Comparison of ENCODE assay signal across 20 cellular contexts in the genomic region with DNA sequence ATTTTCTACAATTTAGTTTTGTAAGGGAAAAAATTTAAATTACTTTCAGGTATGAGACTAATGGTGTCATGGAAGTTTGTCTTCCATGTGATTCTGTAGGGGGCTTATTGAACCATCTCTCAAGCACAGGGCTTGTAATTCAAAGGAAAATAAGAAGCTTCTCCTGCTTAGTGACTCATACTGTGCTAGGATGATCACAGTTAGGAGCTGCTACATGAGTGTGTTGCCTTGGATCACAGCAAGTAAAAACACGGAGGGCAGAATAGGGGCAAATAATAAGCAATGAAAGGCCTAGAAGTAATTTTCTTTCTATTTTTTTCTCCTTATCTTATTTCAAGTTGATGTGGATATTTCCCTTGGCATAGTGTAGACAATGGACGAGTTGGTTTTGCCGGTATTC.
"Had no signal": no experiment of that assay in that cellular context is flagged by ENCODE, and none has a peak within 500 bp of the region (broad histone marks: within the 10 kb centered on the region; RNA-seq: fewer than 3 reads in every experiment).

No MANE protein-coding gene starts in this region.

- H3K27me3 Mint-ChIP-seq: activated CD4-positive, alpha-beta memory T cell treated with anti-CD3 and anti-CD28 coated beads, Interleukin-2, amount 10 ng/mL, durations not matched to agents 7 days and 5 days; activated naive CD8-positive, alpha-beta T cell treated with anti-CD3 and anti-CD28 coated beads, Interleukin-2, amount 10 ng/mL, durations not matched to agents 7 days and 5 days; naive thymus-derived CD8-positive, alpha-beta T cell; progenitor cell of endocrine pancreas; stimulated activated naive B cell treated with anti-CD40 and anti-IgM and Interleukin-4, amounts not matched to agents 10 μg/mL and 1 μg/mL and 100 μg/mL, for 72 hours had no signal

- H3K27ac ChIP-seq: body of pancreas, esophagus squamous epithelium, transverse colon, vagina had no signal

- H3K27me3 ChIP-seq: body of pancreas, esophagus squamous epithelium, transverse colon, vagina had no signal

- H3K27ac Mint-ChIP-seq: activated CD4-positive, alpha-beta memory T cell treated with anti-CD3 and anti-CD28 coated beads, Interleukin-2, amount 10 ng/mL, durations not matched to agents 7 days and 5 days; activated naive CD4-positive, alpha-beta T cell treated with anti-CD3 and anti-CD28 coated beads for 36 hours; activated naive CD8-positive, alpha-beta T cell treated with anti-CD3 and anti-CD28 coated beads, Interleukin-2, amount 10 ng/mL, durations not matched to agents 7 days and 5 days; activated T-cell treated with anti-CD3 and anti-CD28 coated beads, Interleukin-2, amount 50 U/mL, for 72 hours; mesothelial cell of epicardium; naive thymus-derived CD8-positive, alpha-beta T cell; progenitor cell of endocrine pancreas; stimulated activated naive B cell treated with anti-CD40 and anti-IgM and Interleukin-4, amounts not matched to agents 10 μg/mL and 1 μg/mL and 100 μg/mL, for 72 hours; T-helper 1 cell treated with Interleukin-12 subunit alpha and Interleukin-12 subunit beta and Interleukin-4 antibody, amounts not matched to agents 30 μg/mL and 1 μg/mL, for 36 hours had no signal

- H3K9me3 ChIP-seq: body of pancreas, esophagus squamous epithelium, transverse colon, vagina had no signal

- H3K4me3 Mint-ChIP-seq: activated CD4-positive, alpha-beta memory T cell treated with anti-CD3 and anti-CD28 coated beads, Interleukin-2, amount 10 ng/mL, durations not matched to agents 7 days and 5 days; activated naive CD4-positive, alpha-beta T cell treated with anti-CD3 and anti-CD28 coated beads for 36 hours; activated naive CD8-positive, alpha-beta T cell treated with anti-CD3 and anti-CD28 coated beads, Interleukin-2, amount 10 ng/mL, durations not matched to agents 7 days and 5 days; activated T-cell treated with anti-CD3 and anti-CD28 coated beads, Interleukin-2, amount 50 U/mL, for 72 hours; mesothelial cell of epicardium; naive thymus-derived CD8-positive, alpha-beta T cell; stimulated activated naive B cell treated with anti-CD40 and anti-IgM and Interleukin-4, amounts not matched to agents 10 μg/mL and 1 μg/mL and 100 μg/mL, for 72 hours; T-helper 1 cell treated with Interleukin-12 subunit alpha and Interleukin-12 subunit beta and Interleukin-4 antibody, amounts not matched to agents 30 μg/mL and 1 μg/mL, for 36 hours had no signal

- H3K4me1 Mint-ChIP-seq: activated CD4-positive, alpha-beta memory T cell treated with anti-CD3 and anti-CD28 coated beads, Interleukin-2, amount 10 ng/mL, durations not matched to agents 7 days and 5 days; activated naive CD8-positive, alpha-beta T cell treated with anti-CD3 and anti-CD28 coated beads, Interleukin-2, amount 10 ng/mL, durations not matched to agents 7 days and 5 days; naive thymus-derived CD8-positive, alpha-beta T cell; stimulated activated naive B cell treated with anti-CD40 and anti-IgM and Interleukin-4, amounts not matched to agents 10 μg/mL and 1 μg/mL and 100 μg/mL, for 72 hours had no signal

- H3K9me3 Mint-ChIP-seq: activated CD4-positive, alpha-beta memory T cell treated with anti-CD3 and anti-CD28 coated beads, Interleukin-2, amount 10 ng/mL, durations not matched to agents 7 days and 5 days; activated naive CD4-positive, alpha-beta T cell treated with anti-CD3 and anti-CD28 coated beads for 36 hours; activated naive CD8-positive, alpha-beta T cell treated with anti-CD3 and anti-CD28 coated beads, Interleukin-2, amount 10 ng/mL, durations not matched to agents 7 days and 5 days; activated T-cell treated with anti-CD3 and anti-CD28 coated beads, Interleukin-2, amount 50 U/mL, for 72 hours; mesothelial cell of epicardium; naive thymus-derived CD8-positive, alpha-beta T cell; stimulated activated naive B cell treated with anti-CD40 and anti-IgM and Interleukin-4, amounts not matched to agents 10 μg/mL and 1 μg/mL and 100 μg/mL, for 72 hours; T-helper 1 cell treated with Interleukin-12 subunit alpha and Interleukin-12 subunit beta and Interleukin-4 antibody, amounts not matched to agents 30 μg/mL and 1 μg/mL, for 36 hours had no signal

- H3K4me1 ChIP-seq: body of pancreas, esophagus squamous epithelium, transverse colon, vagina had no signal

- DNase-seq: activated CD4-positive, alpha-beta memory T cell treated with anti-CD3 and anti-CD28 coated beads, Interleukin-2, amount 10 ng/mL, durations not matched to agents 7 days and 5 days; activated CD4-positive, alpha-beta T cell treated with anti-CD3 and anti-CD28 coated beads for 48 hours; activated effector memory CD4-positive, alpha-beta T cell treated with Interleukin-2 at 50 U/mL for 16 hours; activated naive CD4-positive, alpha-beta T cell treated with anti-CD3 and anti-CD28 coated beads for 36 hours; activated naive CD8-positive, alpha-beta T cell treated with anti-CD3 and anti-CD28 coated beads, Interleukin-2, amount 10 ng/mL, durations not matched to agents 7 days and 5 days; activated T-cell treated with anti-CD3 and anti-CD28 coated beads, Interleukin-2, amount 50 U/mL, for 72 hours; amygdala; body of pancreas; caudate nucleus; effector memory CD4-positive, alpha-beta T cell; esophagus squamous epithelium; left ventricle myocardium superior; mammary epithelial cell; naive thymus-derived CD8-positive, alpha-beta T cell; stimulated activated naive B cell treated with anti-CD40 and anti-IgM and Interleukin-4, amounts not matched to agents 10 μg/mL and 1 μg/mL and 100 μg/mL, for 72 hours; transverse colon had no signal

- H3K4me3 ChIP-seq: body of pancreas, esophagus squamous epithelium, transverse colon, vagina had no signal
